Comparison of ENCODE assay signal across 1 cellular context in the genomic region with DNA sequence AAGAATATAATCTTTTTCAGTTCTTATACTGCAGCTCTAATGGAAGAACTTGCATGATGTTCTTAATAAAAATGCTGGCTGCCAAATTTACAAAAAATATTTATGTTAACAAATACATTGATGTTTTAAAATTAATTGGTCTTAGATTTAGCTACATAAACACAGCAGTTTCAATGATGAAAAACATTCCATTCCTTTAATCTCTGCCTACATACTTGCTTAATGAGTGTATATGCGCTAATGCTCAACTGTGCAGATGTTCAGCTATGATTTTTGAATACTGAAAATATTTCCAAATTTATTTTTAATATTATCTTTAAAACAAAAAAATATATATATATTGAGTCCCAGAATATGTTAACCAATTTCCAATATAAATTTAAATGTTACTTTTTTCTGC.
TF ChIP-seq lines count a peak whose summit lies in the region.

No MANE protein-coding gene starts in this region.

TF ChIP-seq in IMR-90, 13 proteins besides CTCF, POLR2A, EP300 and RAD21 (continued from another document):
- TF ChIP-seq, protein P1, sequence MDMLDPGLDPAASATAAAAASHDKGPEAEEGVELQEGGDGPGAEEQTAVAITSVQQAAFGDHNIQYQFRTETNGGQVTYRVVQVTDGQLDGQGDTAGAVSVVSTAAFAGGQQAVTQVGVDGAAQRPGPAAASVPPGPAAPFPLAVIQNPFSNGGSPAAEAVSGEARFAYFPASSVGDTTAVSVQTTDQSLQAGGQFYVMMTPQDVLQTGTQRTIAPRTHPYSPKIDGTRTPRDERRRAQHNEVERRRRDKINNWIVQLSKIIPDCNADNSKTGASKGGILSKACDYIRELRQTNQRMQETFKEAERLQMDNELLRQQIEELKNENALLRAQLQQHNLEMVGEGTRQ (IDR thresholded peaks at IDR 0.05; ENCODE audit: low read depth, low read length) = no peak
